Comparison of ENCODE assay signal across 8 cellular contexts in the genomic region with DNA sequence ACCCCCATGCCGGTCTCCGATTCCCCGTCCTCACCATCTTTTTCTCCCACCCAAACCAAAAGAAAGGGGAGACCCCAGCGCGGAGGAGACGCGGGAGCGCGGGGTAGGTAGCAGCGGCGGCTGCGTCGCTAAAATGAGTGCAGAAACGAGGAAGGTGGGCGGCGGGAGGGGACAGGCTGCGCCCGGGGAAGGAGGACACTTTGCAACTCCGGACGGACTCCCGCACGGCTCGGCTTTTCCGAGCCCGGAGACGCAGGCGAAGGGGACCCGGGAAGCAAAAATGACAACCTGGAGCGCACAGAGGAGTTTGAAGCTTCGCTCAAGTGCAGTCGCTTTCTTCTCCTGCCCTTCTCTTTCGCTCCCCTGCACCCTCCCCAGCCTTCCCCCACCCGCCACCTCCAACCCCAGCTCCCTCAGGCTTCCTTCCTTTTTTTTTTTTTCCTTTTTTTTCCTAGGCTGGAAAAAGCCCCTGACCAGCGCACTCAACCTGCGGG. TPM values are rescaled to one million over a fixed set of nuclear protein-coding genes. Genes with fewer than 3 reads are reported as not detected.
DNase-seq lines count a peak whose midpoint lies in the region; ATAC-seq and TF ChIP-seq lines count a peak whose summit lies in the region.

No MANE protein-coding gene starts in this region.

- H3K36me3 Mint-ChIP-seq in activated CD8-positive, alpha-beta T cell treated with anti-CD3 and anti-CD28 coated beads, Interleukin-2, amount 10 ng/mL, durations not matched to agents 7 days and 5 days (ENCODE audit: low read depth), result peaks cover 40% of the 10 kb centered on the region
- no peaks in the 10 kb centered on the region for H3K36me3 Mint-ChIP-seq in nephron (ENCODE audit: low read depth)

- H3K27me3 Mint-ChIP-seq in activated CD8-positive, alpha-beta T cell treated with anti-CD3 and anti-CD28 coated beads, Interleukin-2, amount 10 ng/mL, durations not matched to agents 7 days and 5 days (ENCODE audit: low read depth), result peaks cover 16% of the 10 kb centered on the region
- peaks cover 79% of the 10 kb centered on the region for H3K27me3 Mint-ChIP-seq in nephron (ENCODE audit: low read depth)

- H3K4me1 ChIP-seq in uterus, result peaks cover 0 to 14% of the 10 kb centered on the region in 2 donors

- POLR2A ChIA-PET in activated CD8-positive, alpha-beta T cell treated with anti-CD3 and anti-CD28 coated beads, Interleukin-2, amount 10 ng/mL, durations not matched to agents 7 days and 5 days (lab: Charles Lee), result interaction anchor here (0.8 to 2.1 kb wide), 7 partner anchors 10 to 486 kb away, joined by 3 to 11 read pairs (median 4); no protein-coding TSS in a partner anchor

- TF ChIP-seq CTCF in epithelial cell of proximal tubule (conservative IDR thresholded peaks at IDR 0.05; ENCODE audit: low read depth, low read length) (no peak), nephron (IDR thresholded peaks at IDR 0.05; ENCODE audit: unreplicated experiment in 3 of 3) (no peak), uterus (IDR thresholded peaks at IDR 0.05) (no peak)

- H3K36me3 ChIP-seq in uterus, result no peaks in the 10 kb centered on the region

- DNase-seq in activated gamma-delta T cell treated with Interleukin-2 at 50 U/mL for 16 hours (peak; percentile 12), activated gamma-delta T cell (lab: John Stamatoyannopoulos, UW) (no peak), epithelial cell of proximal tubule (ENCODE audit: low read depth) (no peak), uterus (peak in 1 of 2 donors; percentile 26), NCI-H2081 treated with DMSO at 0.1 percent for 48 hours (lab: John Stamatoyannopoulos, UW) (no peak)
- peak; percentile 43 for DNase-seq in activated CD8-positive, alpha-beta T cell treated with anti-CD3 and anti-CD28 coated beads, Interleukin-2, amount 10 ng/mL, durations not matched to agents 7 days and 5 days

- H3K4me3 ChIP-seq in epithelial cell of proximal tubule (ENCODE audit: low read depth, low read length), result peak overlapping the region; percentile 63
- peak overlapping the region; percentile 72 to 80 for H3K4me3 ChIP-seq in uterus

- CTCF ChIA-PET in activated CD8-positive, alpha-beta T cell treated with anti-CD3 and anti-CD28 coated beads, Interleukin-2, amount 10 ng/mL, durations not matched to agents 7 days and 5 days (lab: Charles Lee), result interaction anchor here (0.8 to 5.9 kb wide), 11 partner anchors 10 to 492 kb away, joined by 3 to 63 read pairs (median 8); no protein-coding TSS in a partner anchor

- peaks cover 55% of the 10 kb centered on the region for H3K4me1 Mint-ChIP-seq in activated CD8-positive, alpha-beta T cell treated with anti-CD3 and anti-CD28 coated beads, Interleukin-2, amount 10 ng/mL, durations not matched to agents 7 days and 5 days (ENCODE audit: low read depth)
- H3K4me1 Mint-ChIP-seq in nephron, result peaks cover 39% of the 10 kb centered on the region

- TF ChIP-seq POLR2A in uterus (IDR thresholded peaks at IDR 0.05), result no peak

- H3K4me3 Mint-ChIP-seq in activated CD8-positive, alpha-beta T cell treated with anti-CD3 and anti-CD28 coated beads, Interleukin-2, amount 10 ng/mL, durations not matched to agents 7 days and 5 days, result peak overlapping the region; percentile 98
- peak overlapping the region; percentile 92 to 96 (median 95) for H3K4me3 Mint-ChIP-seq in nephron

- intact Hi-C loops in uterus (cut with DNase I; ENCODE audit: low total_unique reads), result no loop called here

- H3K27me3 ChIP-seq in uterus, result peaks cover 3 to 9% of the 10 kb centered on the region in 2 donors

- no peaks in the 10 kb centered on the region for H3K9me3 Mint-ChIP-seq in activated CD8-positive, alpha-beta T cell treated with anti-CD3 and anti-CD28 coated beads, Interleukin-2, amount 10 ng/mL, durations not matched to agents 7 days and 5 days (ENCODE audit: insufficient read depth)
- no peaks in the 10 kb centered on the region for H3K9me3 Mint-ChIP-seq in nephron

- H3K9me3 ChIP-seq in uterus, result no peaks in the 10 kb centered on the region

- H3K27ac Mint-ChIP-seq in activated CD8-positive, alpha-beta T cell treated with anti-CD3 and anti-CD28 coated beads, Interleukin-2, amount 10 ng/mL, durations not matched to agents 7 days and 5 days, result peak overlapping the region; percentile 98
- H3K27ac Mint-ChIP-seq in nephron, result peak overlapping the region; percentile 64 to 92 (median 71)

- ATAC-seq in activated CD8-positive, alpha-beta T cell treated with anti-CD3 and anti-CD28 coated beads, Interleukin-2, amount 10 ng/mL, durations not matched to agents 7 days and 5 days, result peak; percentile 6
- ATAC-seq in HG03457 (IDR thresholded peaks at IDR 0.05; ENCODE audit: unreplicated experiment), result no peak

- peak overlapping the region; percentile 74 to 82 for H3K27ac ChIP-seq in uterus

RNA-seq across cellular contexts. Expression of a gene that starts 0.5 kb away (rescaled TPM):
- 10 to 100 TPM; 63.1 to 63.2 TPM for total RNA-seq in activated CD8-positive, alpha-beta T cell treated with anti-CD3 and anti-CD28 coated beads, Interleukin-2, amount 10 ng/mL, durations not matched to agents 7 days and 5 days
- 1.2 and 2.4 TPM in 2 replicates for total RNA-seq in epithelial cell of proximal tubule
- total RNA-seq in uterus, result 10 to 100 TPM in 3 of 4 donors, 1 to 10 TPM in 1; 7.7 to 23.4 (median 14.7) TPM

Comparison
In these comparisons a context has a peak if more than half of its experiments do, and no peak if none do; other contexts are left out.
1. DNase-seq: peak in activated gamma-delta T cell treated with Interleukin-2 at 50 U/mL for 16 hours (single experiment) and activated CD8-positive, alpha-beta T cell treated with anti-CD3 and anti-CD28 coated beads, Interleukin-2, amount 10 ng/mL, durations not matched to agents 7 days and 5 days (single experiment); none in activated gamma-delta T cell (single experiment), epithelial cell of proximal tubule (single experiment) and NCI-H2081 treated with DMSO at 0.1 percent for 48 hours (single experiment).